In genomic region chr17:57609125-57609877, GRCh38 we compare ENCODE assay signal across 17 cellular contexts.
DNase-seq lines count a peak whose midpoint lies in the region; ATAC-seq and TF ChIP-seq lines count a peak whose summit lies in the region.
"Had no signal": no experiment of that assay in that cellular context is flagged by ENCODE, and none has a peak within 500 bp of the region (broad histone marks: within the 10 kb centered on the region; RNA-seq: fewer than 3 reads in every experiment).

No MANE protein-coding gene starts in this region.

- H3K27ac ChIP-seq in 22Rv1 (peak overlapping the region; percentile 77), ovary (no peak overlapping the region)

- H3K9me3 Mint-ChIP-seq in activated T-helper 17 cell treated with anti-CD3 and anti-CD28 coated beads, Interleukin-2, amount 50 U/mL, for 72 hours: no peaks in the 10 kb centered on the region
- no peaks in the 10 kb centered on the region for H3K9me3 Mint-ChIP-seq in mesothelial cell of epicardium

- intact Hi-C loops in ovary (cut with DNase I): loop anchor here in 1 of 4 donors (10.0 kb wide), 2 partner anchors 136 to 364 kb away; partner anchors contain the start of gene CCDC182

- TF ChIP-seq CTCF in 22Rv1 (IDR thresholded peaks at IDR 0.05): no peak
- TF ChIP-seq CTCF in mesothelial cell of epicardium (IDR thresholded peaks at IDR 0.05; ENCODE audit: unreplicated experiment): no peak
- TF ChIP-seq CTCF in ovary (IDR thresholded peaks at IDR 0.05): no peak
- TF ChIP-seq CTCF in foreskin fibroblast (IDR thresholded peaks at IDR 0.05; ENCODE audit: low read depth, low read length): no peak

- no peaks in the 10 kb centered on the region for H3K36me3 ChIP-seq in ovary

- no peaks in the 10 kb centered on the region for H3K9me3 ChIP-seq in ovary
- H3K9me3 ChIP-seq: SK-N-SH had no signal

- no peak overlapping the region for H3K4me3 Mint-ChIP-seq in activated T-helper 17 cell treated with anti-CD3 and anti-CD28 coated beads, Interleukin-2, amount 50 U/mL, for 72 hours
- no peak overlapping the region for H3K4me3 Mint-ChIP-seq in mesothelial cell of epicardium

- TF ChIP-seq EP300 in ovary (IDR thresholded peaks at IDR 0.05): no peak

- ATAC-seq in activated T-helper 17 cell treated with anti-CD3 and anti-CD28 coated beads, Interleukin-2, amount 50 U/mL, for 72 hours (replicated peaks): no peak

- H3K4me1 ChIP-seq in ovary (ENCODE audit: insufficient read depth): peaks cover 12% of the 10 kb centered on the region

- in situ Hi-C loops in G401 (cut with HindIII; ENCODE audit: low sequenced_read_pairs): no loop called here

- no peak for TF ChIP-seq POLR2A in ovary (IDR thresholded peaks at IDR 0.05)

- peaks cover 1% of the 10 kb centered on the region for H3K36me3 Mint-ChIP-seq in activated T-helper 17 cell treated with anti-CD3 and anti-CD28 coated beads, Interleukin-2, amount 50 U/mL, for 72 hours (ENCODE audit: low read depth)
- no peaks in the 10 kb centered on the region for H3K36me3 Mint-ChIP-seq in mesothelial cell of epicardium

- H3K27me3 ChIP-seq in ovary: no peaks in the 10 kb centered on the region

- H3K4me3 ChIP-seq in ovary: no peak overlapping the region
- H3K4me3 ChIP-seq in foreskin fibroblast (ENCODE audit: low read depth in 1 of 2, low read length in 2 of 2): no peak overlapping the region

- H3K27ac Mint-ChIP-seq in activated T-helper 17 cell treated with anti-CD3 and anti-CD28 coated beads, Interleukin-2, amount 50 U/mL, for 72 hours: peak overlapping the region; percentile 56
- peak overlapping the region; percentile 39 for H3K27ac Mint-ChIP-seq in mesothelial cell of epicardium

- 73 to 80% (median 79%) methylated on average over 11 of the region's 11 CpGs for WGBS in ovary, 3 donors

- DNase-seq in G401 (ENCODE audit: low spot score): peak; percentile 37
- DNase-seq in mesothelial cell of epicardium (ENCODE audit: low spot score in 2 of 2, unreplicated experiment in 2 of 2): no peak
- DNase-seq in ovary: no peak
- DNase-seq in foreskin fibroblast: no peak
- no peak for DNase-seq in hippocampal formation (lab: John Stamatoyannopoulos, UW)
- DNase-seq in AG08395 (ENCODE audit: low spot score): no peak
- DNase-seq: activated effector memory CD4-positive, alpha-beta T cell treated with anti-CD3 and anti-CD28 coated beads, Interleukin-2, amount 50 U/mL, for 16 hours; AML-193; DMS153; effector CD8-positive, alpha-beta T cell; NCI-H1092 treated with DMSO at 0.1 percent for 48 hours; NCI-H345; OCI-M1; SK-N-SH; stimulated activated CD4-positive, alpha-beta T cell treated with anti-CD3 and anti-CD28 coated beads, Interleukin-4, amount 100 ng/mL, for 4 hours had no signal

- no peaks in the 10 kb centered on the region for H3K27me3 Mint-ChIP-seq in activated T-helper 17 cell treated with anti-CD3 and anti-CD28 coated beads, Interleukin-2, amount 50 U/mL, for 72 hours
- no peaks in the 10 kb centered on the region for H3K27me3 Mint-ChIP-seq in mesothelial cell of epicardium (ENCODE audit: low read depth)

- peaks cover 24% of the 10 kb centered on the region for H3K4me1 Mint-ChIP-seq in activated T-helper 17 cell treated with anti-CD3 and anti-CD28 coated beads, Interleukin-2, amount 50 U/mL, for 72 hours
- peaks cover 48% of the 10 kb centered on the region for H3K4me1 Mint-ChIP-seq in mesothelial cell of epicardium
